In the genomic region with DNA sequence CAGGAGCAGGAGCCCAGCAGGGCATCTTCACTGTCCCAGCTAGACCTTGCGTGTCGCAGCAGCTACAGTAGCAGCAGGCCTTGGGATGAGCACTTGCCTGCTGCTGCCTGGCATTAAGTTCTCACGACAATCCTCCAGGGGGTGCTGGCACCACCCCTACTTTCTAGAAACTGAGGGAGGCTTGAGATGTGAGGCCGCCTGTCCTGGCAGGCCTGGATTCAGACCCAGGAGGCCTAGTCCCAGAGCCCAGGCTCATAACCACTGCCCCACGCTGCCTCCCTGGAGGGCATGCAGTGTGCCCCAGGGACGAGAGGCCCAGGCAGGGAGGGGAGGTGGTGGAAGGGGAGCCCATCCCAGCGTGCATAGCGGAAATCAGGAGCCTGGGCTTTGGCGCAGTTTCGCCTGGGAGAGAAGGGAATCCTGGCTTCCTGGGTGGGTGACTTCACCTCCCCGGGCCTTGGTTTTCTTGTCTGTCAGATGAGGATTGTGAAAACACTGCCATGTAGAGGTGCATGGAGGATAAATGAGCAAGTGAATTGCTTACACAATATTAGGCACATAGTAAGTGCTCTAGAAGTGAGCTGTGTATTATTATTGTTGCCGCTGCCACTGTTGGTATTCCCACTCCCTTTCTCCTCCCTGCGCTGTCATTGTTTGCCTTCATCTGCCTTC, we compare ENCODE assay signal across 9 cellular contexts. TPM values are rescaled to one million over a fixed set of nuclear protein-coding genes. Genes with fewer than 3 reads are reported as not detected.
DNase-seq lines count a peak whose midpoint lies in the region; ATAC-seq and TF ChIP-seq lines count a peak whose summit lies in the region.
"Had no signal": no experiment of that assay in that cellular context is flagged by ENCODE, and none has a peak within 500 bp of the region (broad histone marks: within the 10 kb centered on the region; RNA-seq: fewer than 3 reads in every experiment).

No MANE protein-coding gene starts in this region.

- no TSS peak for BruUV-seq in Calu3 (replicated peaks; lab: Mats Ljungman, UMichigan)

- H3K4me3 ChIP-seq in ectodermal cell (ENCODE audit: insufficient read depth, low read depth, low read length): no peak overlapping the region
- H3K4me3 ChIP-seq in neural progenitor cell: peak overlapping the region; percentile 12

- H4K20me1 ChIP-seq in neural progenitor cell (ENCODE audit: low read depth): peaks cover 38% of the 10 kb centered on the region

- 38 to 42% methylated on average over 12 of the region's 13 CpGs for WGBS in ectodermal cell, 2 experiments

- CTCF ChIA-PET in Calu3 (lab: Charles Lee): interaction anchor here (0.6 to 2.4 kb wide), 8 partner anchors 10 to 313 kb away, joined by 3 to 20 read pairs (median 4); no protein-coding TSS in a partner anchor
- CTCF ChIA-PET in activated CD8-positive, alpha-beta T cell treated with anti-CD3 and anti-CD28 coated beads for 36 hours (lab: Charles Lee): interaction anchor here (1.0 kb wide), 1 partner anchor 23 kb away, joined by 3 read pairs; no protein-coding TSS in a partner anchor

- H3K4me1 ChIP-seq in ectodermal cell (ENCODE audit: control insufficient read depth, insufficient read depth, low read length) (peaks cover 21% of the 10 kb centered on the region), neural progenitor cell (peaks cover 20% of the 10 kb centered on the region)

- H3K9me3 ChIP-seq in ectodermal cell (ENCODE audit: control insufficient read depth, low read length) (no peaks in the 10 kb centered on the region), neural progenitor cell (ENCODE audit: low read depth) (no peaks in the 10 kb centered on the region)

- H3K27ac ChIP-seq in ectodermal cell (ENCODE audit: insufficient read depth, low read depth, low read length, poor library complexity, severe bottlenecking) (peak overlapping the region; percentile 87), neural progenitor cell (peak overlapping the region; percentile 90)

- TF ChIP-seq CTCF in Calu3 (IDR thresholded peaks at IDR 0.05; ENCODE audit: unreplicated experiment): peak; percentile 26
- peak; percentile 59 for TF ChIP-seq CTCF in neural progenitor cell (IDR thresholded peaks at IDR 0.05)
- TF ChIP-seq CTCF in activated CD8-positive, alpha-beta T cell treated with anti-CD3 and anti-CD28 coated beads for 36 hours (IDR thresholded peaks at IDR 0.05): no peak

- H3K27me3 ChIP-seq in ectodermal cell (ENCODE audit: control insufficient read depth, insufficient read depth, low read length, poor library complexity, severe bottlenecking): no peaks in the 10 kb centered on the region
- no peaks in the 10 kb centered on the region for H3K27me3 ChIP-seq in neural progenitor cell

- H3K9ac ChIP-seq in neural progenitor cell: no peak overlapping the region

- H3K9me3 Mint-ChIP-seq in Calu3 (ENCODE audit: low read depth, unreplicated experiment) (no peaks in the 10 kb centered on the region), neural progenitor cell (no peaks in the 10 kb centered on the region)
- no peaks in the 10 kb centered on the region for H3K9me3 Mint-ChIP-seq in activated CD8-positive, alpha-beta T cell treated with anti-CD3 and anti-CD28 coated beads for 36 hours

- H3K4me3 Mint-ChIP-seq in Calu3 (ENCODE audit: low read depth, unreplicated experiment) (peak overlapping the region; percentile 71), neural progenitor cell (no peak overlapping the region)
- no peak overlapping the region for H3K4me3 Mint-ChIP-seq in activated CD8-positive, alpha-beta T cell treated with anti-CD3 and anti-CD28 coated beads for 36 hours

- no peak overlapping the region for H2AFZ ChIP-seq in neural progenitor cell (replicated peaks)

- H3K79me2 ChIP-seq in neural progenitor cell (ENCODE audit: low read depth): peaks cover 48% of the 10 kb centered on the region

- ATAC-seq in GM18502 (IDR thresholded peaks at IDR 0.05; ENCODE audit: poor library complexity, unreplicated experiment): no peak
- ATAC-seq in activated CD8-positive, alpha-beta T cell treated with anti-CD3 and anti-CD28 coated beads for 36 hours: no peak

- H3K36me3 Mint-ChIP-seq in Calu3 (ENCODE audit: insufficient read depth, unreplicated experiment) (peaks cover 55% of the 10 kb centered on the region), neural progenitor cell (peaks cover 22% of the 10 kb centered on the region)
- H3K36me3 Mint-ChIP-seq in activated CD8-positive, alpha-beta T cell treated with anti-CD3 and anti-CD28 coated beads for 36 hours (ENCODE audit: low read depth): peaks cover 23% of the 10 kb centered on the region

- peak overlapping the region; percentile 90 for H3K27ac Mint-ChIP-seq in Calu3 (ENCODE audit: unreplicated experiment)
- no peak overlapping the region for H3K27ac Mint-ChIP-seq in neural progenitor cell
- no peak overlapping the region for H3K27ac Mint-ChIP-seq in activated CD8-positive, alpha-beta T cell treated with anti-CD3 and anti-CD28 coated beads for 36 hours

- peaks cover 19% of the 10 kb centered on the region for H3F3A ChIP-seq in neural progenitor cell (ENCODE audit: low read depth)

- peak overlapping the region; percentile 81 for H3K4me2 ChIP-seq in neural progenitor cell

- peaks cover 48% of the 10 kb centered on the region for H3K4me1 Mint-ChIP-seq in Calu3 (ENCODE audit: low read depth, unreplicated experiment)
- peaks cover 27% of the 10 kb centered on the region for H3K4me1 Mint-ChIP-seq in neural progenitor cell
- peaks cover 33% of the 10 kb centered on the region for H3K4me1 Mint-ChIP-seq in activated CD8-positive, alpha-beta T cell treated with anti-CD3 and anti-CD28 coated beads for 36 hours (ENCODE audit: low read depth)

- H3K36me3 ChIP-seq in ectodermal cell (ENCODE audit: control insufficient read depth, insufficient read depth, low read length) (peaks cover 13% of the 10 kb centered on the region), neural progenitor cell (no peaks in the 10 kb centered on the region)

- H3K27me3 Mint-ChIP-seq in Calu3 (ENCODE audit: unreplicated experiment) (no peaks in the 10 kb centered on the region), neural progenitor cell (ENCODE audit: insufficient read depth, low read depth) (peaks cover 5% of the 10 kb centered on the region)
- no peaks in the 10 kb centered on the region for H3K27me3 Mint-ChIP-seq in activated CD8-positive, alpha-beta T cell treated with anti-CD3 and anti-CD28 coated beads for 36 hours

- DNase-seq in Calu3 (peak; percentile 41), NCI-H1694 treated with DMSO at 0.1 percent for 48 hours (lab: John Stamatoyannopoulos, UW) (peak; percentile 53), neural progenitor cell (ENCODE audit: low spot score) (peak; percentile 59), NCI-H1105 (lab: John Stamatoyannopoulos, UW) (no peak), epidermal melanocyte (ENCODE audit: insufficient read length, low spot score) (no peak)
- no peak for DNase-seq in activated CD8-positive, alpha-beta T cell treated with anti-CD3 and anti-CD28 coated beads for 36 hours

- POLR2A ChIA-PET in activated CD8-positive, alpha-beta T cell treated with anti-CD3 and anti-CD28 coated beads for 36 hours (lab: Charles Lee): interaction anchor here (1.1 kb wide), 1 partner anchor 9 kb away, joined by 3 read pairs; no protein-coding TSS in a partner anchor

- intact Hi-C loops in Calu3 (cut with micrococcal nuclease; ENCODE audit: unreplicated experiment): loop anchor here (2.0 kb wide), 1 partner anchor 92 kb away; no protein-coding TSS in a partner anchor
- intact Hi-C loops in activated CD8-positive, alpha-beta T cell treated with anti-CD3 and anti-CD28 coated beads for 36 hours (cut with micrococcal nuclease): no loop called here

RNA-seq across cellular contexts. Expression of a gene that starts 26.1 kb away (rescaled TPM):
- total RNA-seq in Calu3 (2022) (124 and 128 TPM in 2 replicates), neural progenitor cell (ENCODE audit: low replicate concordance) (63.5 and 97.8 TPM in 2 replicates)
- 114 TPM for polyA plus RNA-seq in ectodermal cell (2013, experiment 1 of 4)
- polyA plus RNA-seq in ectodermal cell (2013, experiment 2 of 4): 107 TPM
- polyA plus RNA-seq in ectodermal cell (2013, experiment 3 of 4): 84.8 TPM
- 99.0 TPM for polyA plus RNA-seq in ectodermal cell (2013, experiment 4 of 4)
- total RNA-seq in activated CD8-positive, alpha-beta T cell treated with anti-CD3 and anti-CD28 coated beads for 36 hours: 100 to 1,000 TPM; 108 to 111 TPM

RNA-seq across cellular contexts. Expression of a gene that starts 40.3 kb away (rescaled TPM):
- total RNA-seq in Calu3 (2022) (not detected in 2 replicates), neural progenitor cell (ENCODE audit: low replicate concordance) (2.8 and 14.1 TPM in 2 replicates)
- 12.1 TPM for polyA plus RNA-seq in ectodermal cell (2013, experiment 1 of 4)
- polyA plus RNA-seq in ectodermal cell (2013, experiment 2 of 4): 10.7 TPM
- 9.3 TPM for polyA plus RNA-seq in ectodermal cell (2013, experiment 3 of 4)
- 10.2 TPM for polyA plus RNA-seq in ectodermal cell (2013, experiment 4 of 4)
- not detected for total RNA-seq in activated CD8-positive, alpha-beta T cell treated with anti-CD3 and anti-CD28 coated beads for 36 hours
- total RNA-seq: SK-MEL-5 had no signal

RNA-seq across cellular contexts. Expression of a gene that starts 55.7 kb away (rescaled TPM):
- total RNA-seq in Calu3 (2022): not detected in 2 replicates
- 0.94 TPM for polyA plus RNA-seq in ectodermal cell (2013, experiment 1 of 4)
- polyA plus RNA-seq in ectodermal cell (2013, experiment 2 of 4): 0.89 TPM
- 0.43 TPM for polyA plus RNA-seq in ectodermal cell (2013, experiment 3 of 4)
- polyA plus RNA-seq in ectodermal cell (2013, experiment 4 of 4): 0.49 TPM
- 0.58 and 0.74 TPM in 2 replicates for total RNA-seq in neural progenitor cell (ENCODE audit: low replicate concordance)
- not detected for total RNA-seq in activated CD8-positive, alpha-beta T cell treated with anti-CD3 and anti-CD28 coated beads for 36 hours
- total RNA-seq: SK-MEL-5 had no signal

Comparison
In these comparisons a context has a peak if more than half of its experiments do, and no peak if none do; other contexts are left out.
1. DNase-seq: peak in Calu3 (single experiment), NCI-H1694 treated with DMSO at 0.1 percent for 48 hours (single experiment) and neural progenitor cell (single experiment); none in NCI-H1105 (single experiment), epidermal melanocyte (single experiment) and activated CD8-positive, alpha-beta T cell treated with anti-CD3 and anti-CD28 coated beads for 36 hours (single experiment).